1 cellular context compared by ENCODE assay signal in the genomic region with DNA sequence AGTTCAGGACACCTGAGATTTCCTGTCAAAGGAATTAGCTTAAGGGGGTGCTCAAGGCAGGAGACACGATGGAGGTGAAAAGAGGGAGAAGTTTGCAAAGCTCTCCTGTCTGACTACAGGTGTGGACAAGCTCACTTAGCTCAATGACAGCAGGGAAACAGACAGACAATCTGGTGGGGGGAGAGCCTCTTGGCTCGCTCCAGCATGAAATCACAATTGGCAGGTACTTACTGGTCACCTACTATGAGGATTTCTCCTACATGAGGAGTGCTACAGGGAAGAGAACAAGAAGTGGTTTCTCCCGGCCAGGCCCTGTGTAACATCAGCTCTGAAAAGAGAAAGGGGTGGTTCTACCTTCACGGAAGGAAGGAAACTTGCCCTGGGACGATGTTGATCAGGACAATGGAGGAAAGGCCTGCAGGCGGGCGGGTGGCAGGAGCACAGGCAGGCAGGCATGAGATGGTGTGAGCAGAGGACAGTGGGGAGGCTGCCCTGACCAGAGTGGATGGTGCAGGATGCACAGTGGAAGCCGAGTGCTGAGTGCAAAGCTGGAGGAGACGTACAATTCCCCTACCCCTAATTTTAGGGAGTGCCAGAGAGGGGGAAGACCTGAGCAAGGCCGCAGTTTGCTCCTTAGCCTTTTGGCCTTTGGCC.
TF ChIP-seq lines count a peak whose summit lies in the region.

No MANE protein-coding gene starts in this region.

TF ChIP-seq in H1, 55 proteins besides CTCF, POLR2A, EP300 and RAD21:
- TF ChIP-seq CTBP2 (IDR thresholded peaks at IDR 0.05; ENCODE audit: borderline replicate concordance, insufficient read depth, insufficient read length, low read length) (no peak), GTF2F1 (IDR thresholded peaks at IDR 0.05; ENCODE audit: borderline replicate concordance, low read depth, low read length) (no peak), CEBPB (IDR thresholded peaks at IDR 0.05; ENCODE audit: low read depth, low read length) (no peak), PHF8 (conservative IDR thresholded peaks at IDR 0.05; ENCODE audit: low read depth, low read length) (no peak), CBX5 (IDR thresholded peaks at IDR 0.05; ENCODE audit: low read depth, low read length) (no peak), HDAC2 (IDR thresholded peaks at IDR 0.05; ENCODE audit: borderline replicate concordance in 1 of 2, low read depth in 2 of 2, low read length in 2 of 2) (no peak), ZNF274 (IDR thresholded peaks at IDR 0.05; ENCODE audit: borderline replicate concordance, extremely low read depth, low read length) (no peak), POU5F1 (IDR thresholded peaks at IDR 0.05; ENCODE audit: low read depth, low read length) (no peak), CHD1 (IDR thresholded peaks at IDR 0.05; ENCODE audit: low read depth, low read length) (no peak), TAF7 (optimal IDR thresholded peaks at IDR 0.05; ENCODE audit: borderline replicate concordance, low read depth, low read length) (no peak), YY1 (IDR thresholded peaks at IDR 0.05; ENCODE audit: low read depth, low read length) (no peak), SP2 (IDR thresholded peaks at IDR 0.05; ENCODE audit: low read length) (no peak), ASH2L (IDR thresholded peaks at IDR 0.05; ENCODE audit: low read length) (no peak), BRCA1 (IDR thresholded peaks at IDR 0.05; ENCODE audit: low read depth, low read length) (no peak), RXRA (IDR thresholded peaks at IDR 0.05; ENCODE audit: insufficient read depth, low read depth, low read length) (no peak), SIN3A (conservative IDR thresholded peaks at IDR 0.05 in 1 of 2, IDR thresholded peaks at IDR 0.05 in 1 of 2; ENCODE audit: low read depth in 1 of 2, low read length in 2 of 2) (no peak), ATF2 (IDR thresholded peaks at IDR 0.05; ENCODE audit: low read length) (no peak), MAFK (IDR thresholded peaks at IDR 0.05; ENCODE audit: low read depth, low read length) (no peak), SRF (IDR thresholded peaks at IDR 0.05; ENCODE audit: low read depth, low read length) (no peak)
- TF ChIP-seq, protein P1, sequence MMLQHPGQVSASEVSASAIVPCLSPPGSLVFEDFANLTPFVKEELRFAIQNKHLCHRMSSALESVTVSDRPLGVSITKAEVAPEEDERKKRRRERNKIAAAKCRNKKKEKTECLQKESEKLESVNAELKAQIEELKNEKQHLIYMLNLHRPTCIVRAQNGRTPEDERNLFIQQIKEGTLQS (IDR thresholded peaks at IDR 0.05; ENCODE audit: insufficient read depth, low read depth, low read length) = no peak
